20 cellular contexts compared by ENCODE assay signal in genomic region chr22:37109242-37109917, GRCh38. TPM values are rescaled to one million over a fixed set of nuclear protein-coding genes. Genes with fewer than 3 reads are reported as not detected.
DNase-seq lines count a peak whose midpoint lies in the region; ATAC-seq and TF ChIP-seq lines count a peak whose summit lies in the region.
"Had no signal": no experiment of that assay in that cellular context is flagged by ENCODE, and none has a peak within 500 bp of the region (broad histone marks: within the 10 kb centered on the region; RNA-seq: fewer than 3 reads in every experiment).

TSS of gene TMPRSS6 (minus strand) at chr22:37109713. CDS start at chr22:37103417, 6,296 bp downstream.

- H3K27me3 ChIP-seq in Caco-2 (replicated peaks; ENCODE audit: control insufficient read depth, insufficient read depth, low read length) (no peaks in the 10 kb centered on the region), NT2/D1 (ENCODE audit: insufficient read depth, insufficient read length) (no peaks in the 10 kb centered on the region), colonic mucosa (no peaks in the 10 kb centered on the region)

- POLR2A ChIA-PET in Caco-2 (lab: Charles Lee), result interaction anchor here (0.6 kb wide), 1 partner anchor 63 kb away, joined by 10 read pairs; no protein-coding TSS in a partner anchor

- H3K27me3 Mint-ChIP-seq in Caco-2 (ENCODE audit: insufficient read depth, unreplicated experiment), result no peaks in the 10 kb centered on the region
- H3K27me3 Mint-ChIP-seq: IgD-negative memory B cell had no signal

- H3K9me3 Mint-ChIP-seq in Caco-2 (ENCODE audit: unreplicated experiment), result no peaks in the 10 kb centered on the region
- H3K9me3 Mint-ChIP-seq: activated naive CD4-positive, alpha-beta T cell treated with anti-CD3 and anti-CD28 coated beads, Interleukin-2, amount 50 U/mL, for 72 hours had no signal

- H3K4me1 ChIP-seq in Caco-2, result peaks cover 25% of the 10 kb centered on the region
- H3K4me1 ChIP-seq in NT2/D1 (ENCODE audit: insufficient read depth, insufficient read length), result peaks cover 4% of the 10 kb centered on the region
- no peaks in the 10 kb centered on the region for H3K4me1 ChIP-seq in colonic mucosa
- H3K4me1 ChIP-seq: left ventricle myocardium inferior, sigmoid colon, SJSA1 had no signal

- H3K36me3 ChIP-seq in Caco-2 (ENCODE audit: control insufficient read depth, insufficient read depth, low read length) (no peaks in the 10 kb centered on the region), NT2/D1 (ENCODE audit: insufficient read depth, insufficient read length, low read length) (no peaks in the 10 kb centered on the region), colonic mucosa (no peaks in the 10 kb centered on the region)
- H3K36me3 ChIP-seq: left ventricle myocardium inferior, sigmoid colon, SJSA1 had no signal

- ATAC-seq in omental fat pad (ENCODE audit: low FRiP score) (no peak), GM21526 (IDR thresholded peaks at IDR 0.05; ENCODE audit: low FRiP score, unreplicated experiment) (no peak)
- ATAC-seq: activated naive CD4-positive, alpha-beta T cell treated with anti-CD3 and anti-CD28 coated beads, Interleukin-2, amount 50 U/mL, for 72 hours had no signal

- BruUV-seq in Caco-2 (replicated peaks; lab: Mats Ljungman, UMichigan), result no TSS peak

- peak within 1 kb of the TSS; percentile 14 for H3K27ac Mint-ChIP-seq in Caco-2 (ENCODE audit: unreplicated experiment)
- H3K27ac Mint-ChIP-seq: IgD-negative memory B cell had no signal

- CTCF ChIA-PET in Caco-2 (lab: Charles Lee), result no interaction called here

- H3K4me3 Mint-ChIP-seq in Caco-2 (ENCODE audit: unreplicated experiment), result no peak within 1 kb of the TSS
- H3K4me3 Mint-ChIP-seq: IgD-negative memory B cell had no signal

- TF ChIP-seq CTCF in Caco-2 (IDR thresholded peaks at IDR 0.05; ENCODE audit: insufficient read depth in 1 of 2, low read depth in 1 of 2, low read length in 1 of 2, severe bottlenecking in 1 of 2, unreplicated experiment in 1 of 2) (no peak), colonic mucosa (IDR thresholded peaks at IDR 0.05) (no peak), omental fat pad (IDR thresholded peaks at IDR 0.05) (no peak)

- peaks cover 15% of the 10 kb centered on the region for H3K4me1 Mint-ChIP-seq in Caco-2 (ENCODE audit: low read depth, unreplicated experiment)
- H3K4me1 Mint-ChIP-seq: IgD-negative memory B cell had no signal

- H3K9ac ChIP-seq in NT2/D1 (ENCODE audit: insufficient read length, low read depth) (peak within 1 kb of the TSS; percentile 10), colonic mucosa (ENCODE audit: low read depth in 2 of 2, low read length in 2 of 2) (no peak within 1 kb of the TSS)

- H3K9me3 ChIP-seq in Caco-2, result no peaks in the 10 kb centered on the region
- H3K9me3 ChIP-seq in NT2/D1 (ENCODE audit: insufficient read depth, low read length), result no peaks in the 10 kb centered on the region
- no peaks in the 10 kb centered on the region for H3K9me3 ChIP-seq in colonic mucosa
- H3K9me3 ChIP-seq: left ventricle myocardium inferior, sigmoid colon, SJSA1 had no signal

- no peak within 1 kb of the TSS for H3K4me3 ChIP-seq in Caco-2 (ENCODE audit: low read depth, low read length)
- no peak within 1 kb of the TSS for H3K4me3 ChIP-seq in NT2/D1 (ENCODE audit: insufficient read length, low read depth)
- no peak within 1 kb of the TSS for H3K4me3 ChIP-seq in colonic mucosa
- H3K4me3 ChIP-seq: coronary artery, left ventricle myocardium inferior, sigmoid colon, SJSA1 had no signal

- H3K27ac ChIP-seq in colonic mucosa, result no peak within 1 kb of the TSS
- H3K27ac ChIP-seq: coronary artery, left ventricle myocardium inferior, sigmoid colon, SJSA1 had no signal

- intact Hi-C loops in Caco-2 (cut with micrococcal nuclease; ENCODE audit: unreplicated experiment) (no loop called here), colonic mucosa (cut with DNase I) (no loop called here)

- H3K36me3 Mint-ChIP-seq in Caco-2 (ENCODE audit: insufficient read depth, unreplicated experiment), result no peaks in the 10 kb centered on the region
- H3K36me3 Mint-ChIP-seq: activated naive CD4-positive, alpha-beta T cell treated with anti-CD3 and anti-CD28 coated beads, Interleukin-2, amount 50 U/mL, for 72 hours; IgD-negative memory B cell had no signal

- DNase-seq in Caco-2 (peak; percentile 44 to 67), NCI-H1105 (lab: John Stamatoyannopoulos, UW) (peak; percentile 49), NT2/D1 (ENCODE audit: low read depth, low spot score) (no peak), mucosa of gallbladder (ENCODE audit: low spot score) (peak; percentile 46), colonic mucosa (no peak), omental fat pad (ENCODE audit: low spot score) (no peak)
- DNase-seq: activated CD4-positive, alpha-beta T cell treated with anti-CD3 and anti-CD28 coated beads for 4 hours; Calu3; GF-D8; left ventricle myocardium inferior; sigmoid colon; stimulated activated CD4-positive, alpha-beta T cell treated with anti-CD3 and anti-CD28 coated beads, Interleukin-1b, Interleukin-23, amount 100 ng/mL, for 48 hours; substantia nigra had no signal

RNA-seq across cellular contexts. Expression of gene TMPRSS6, which starts in this region (rescaled TPM):
- 1.5 and 1.6 TPM in 2 replicates for total RNA-seq in Caco-2 (2022)
- 9.2 TPM for total RNA-seq in mucosa of gallbladder
- total RNA-seq in colonic mucosa, result 1 to 10 TPM in 1 of 2 donors, under 1 TPM in 1; 0.10 to 1.5 TPM
- not detected for total RNA-seq in omental fat pad
- total RNA-seq: Calu3, left ventricle myocardium inferior, NCI-H460, osteoblast, sigmoid colon, SJSA1 had no signal

Comparison
In these comparisons a context has a peak if more than half of its experiments do, and no peak if none do; other contexts are left out.
1. DNase-seq: peak in Caco-2 (2 of 2), NCI-H1105 (single experiment) and mucosa of gallbladder (single experiment); none in NT2/D1 (single experiment), colonic mucosa (single experiment) and omental fat pad (single experiment).